Comparison of ENCODE assay signal across 20 cellular contexts in genomic region chr15:61916104-61916503, GRCh38.
DNase-seq lines count a peak whose midpoint lies in the region; ATAC-seq, FAIRE-seq and TF ChIP-seq lines count a peak whose summit lies in the region.
"Had no signal": no experiment of that assay in that cellular context is flagged by ENCODE, and none has a peak within 500 bp of the region (broad histone marks: within the 10 kb centered on the region; RNA-seq: fewer than 3 reads in every experiment).

No MANE protein-coding gene starts in this region.

- H3K4me2 ChIP-seq in astrocyte (ENCODE audit: low read length): no peak overlapping the region

- no peak for TF ChIP-seq CTCF in HFF-Myc (IDR thresholded peaks at IDR 0.05; ENCODE audit: low read depth, low read length, missing control alignments)
- no peak for TF ChIP-seq CTCF in astrocyte (IDR thresholded peaks at IDR 0.05; ENCODE audit: insufficient read depth, low read depth, low read length)
- no peak for TF ChIP-seq CTCF in psoas muscle (IDR thresholded peaks at IDR 0.05)

- FAIRE-seq in astrocyte (lab: Jason Lieb, UNC) (no peak), GM12892 (lab: Jason Lieb, UNC) (no peak)
- FAIRE-seq: endothelial cell of umbilical vein had no signal

- no peak overlapping the region for H3K27ac Mint-ChIP-seq in astrocyte (ENCODE audit: unreplicated experiment)
- H3K27ac Mint-ChIP-seq: activated T-helper 2 cell treated with anti-CD3 and anti-CD28 coated beads, Interferon-gamma antibody, Interleukin-2, Interleukin-4, amounts not matched to agents 10 μg/mL and 5 μg/mL and 100 μg/mL, durations not matched to agents 14 hours and 24 hours and 36 hours; IgD-negative memory B cell had no signal

- peak; percentile 75 to 92 (median 82) for ATAC-seq in psoas muscle
- no peak for ATAC-seq in GM21786 (IDR thresholded peaks at IDR 0.05; ENCODE audit: unreplicated experiment)
- ATAC-seq: mucosa of descending colon had no signal

- H3K9ac ChIP-seq in astrocyte (ENCODE audit: low read length): no peak overlapping the region

- H3K36me3 ChIP-seq in astrocyte (ENCODE audit: insufficient read depth, low read length) (peaks cover 19% of the 10 kb centered on the region), psoas muscle (ENCODE audit: insufficient read depth in 1 of 2, low read depth in 1 of 2) (peaks cover 0 to 80% of the 10 kb centered on the region in 2 donors)

- intact Hi-C loops in psoas muscle (cut with DNase I): loop anchor here in 1 of 2 donors (10.0 kb wide), 1 partner anchor 59 kb away; no protein-coding TSS in a partner anchor

- H3K9me3 ChIP-seq in astrocyte (ENCODE audit: insufficient read depth, low read depth, low read length): no peaks in the 10 kb centered on the region
- no peaks in the 10 kb centered on the region for H3K9me3 ChIP-seq in psoas muscle
- H3K9me3 ChIP-seq: mucosa of descending colon, sigmoid colon had no signal

- no peaks in the 10 kb centered on the region for H4K20me1 ChIP-seq in astrocyte (ENCODE audit: insufficient read depth, low read length)

- H3K36me3 Mint-ChIP-seq in astrocyte (ENCODE audit: low read depth, unreplicated experiment): peaks cover 8% of the 10 kb centered on the region

- no peak for TF ChIP-seq POLR2A in GM12892 (IDR thresholded peaks at IDR 0.05; ENCODE audit: low read depth, low read length)

- H3K27me3 ChIP-seq in astrocyte (ENCODE audit: insufficient read depth, low read length): no peaks in the 10 kb centered on the region
- H3K27me3 ChIP-seq in psoas muscle (ENCODE audit: insufficient read depth in 3 of 3, low read length in 2 of 3): no peaks in the 10 kb centered on the region
- H3K27me3 ChIP-seq: sigmoid colon had no signal

- DNase-seq in NCI-H146 (lab: John Stamatoyannopoulos, UW) (peak; percentile 4), NCI-H146 treated with DMSO at 0.1 percent for 48 hours (lab: John Stamatoyannopoulos, UW; ENCODE audit: unreplicated experiment) (no peak), HFF-Myc (ENCODE audit: extremely low read depth, low read depth) (peak; percentile 12), astrocyte (ENCODE audit: low read depth) (peak; percentile 59), psoas muscle (no peak), GM12892 (ENCODE audit: insufficient read length) (no peak), NCI-H345 treated with DMSO at 0.1 percent for 48 hours (lab: John Stamatoyannopoulos, UW; ENCODE audit: unreplicated experiment) (no peak)
- DNase-seq: activated CD8-positive, alpha-beta memory T cell treated with anti-CD3 and anti-CD28 coated beads for 24 hours; amygdala; head of caudate nucleus; mucosa of descending colon; NCI-H1048; occipital lobe; sigmoid colon; stimulated activated CD4-positive, alpha-beta T cell treated with anti-CD3 and anti-CD28 coated beads, Interleukin-4, amount 100 ng/mL, for 1 hour; WERI-Rb-1 had no signal

- WGBS in psoas muscle, 3 donors: 50 to 55% (median 55%) methylated on average over 2 of the region's 2 CpGs

- H3K9me3 Mint-ChIP-seq in astrocyte (ENCODE audit: unreplicated experiment): no peaks in the 10 kb centered on the region
- H3K9me3 Mint-ChIP-seq: activated T-helper 2 cell treated with anti-CD3 and anti-CD28 coated beads, Interferon-gamma antibody, Interleukin-2, Interleukin-4, amounts not matched to agents 10 μg/mL and 5 μg/mL and 100 μg/mL, durations not matched to agents 14 hours and 24 hours and 36 hours had no signal

- H3K4me3 ChIP-seq in HFF-Myc (replicated peaks; ENCODE audit: low read depth, low read length) (no peak overlapping the region), astrocyte (ENCODE audit: insufficient read depth, low read depth, low read length) (no peak overlapping the region), psoas muscle (no peak overlapping the region)
- H3K4me3 ChIP-seq: mucosa of descending colon, sigmoid colon had no signal

- no peaks in the 10 kb centered on the region for H3K4me1 Mint-ChIP-seq in astrocyte (ENCODE audit: low read depth, unreplicated experiment)

- H3K27ac ChIP-seq in astrocyte (ENCODE audit: low read depth, low read length) (no peak overlapping the region), psoas muscle (peak overlapping the region; percentile 57)
- H3K27ac ChIP-seq: sigmoid colon, WERI-Rb-1 had no signal

- H3K4me3 Mint-ChIP-seq in astrocyte (ENCODE audit: unreplicated experiment): no peak overlapping the region
- H3K4me3 Mint-ChIP-seq: IgD-negative memory B cell had no signal

- H3K79me2 ChIP-seq in astrocyte (ENCODE audit: insufficient read depth, low read length): no peaks in the 10 kb centered on the region

- no peaks in the 10 kb centered on the region for H3K27me3 Mint-ChIP-seq in astrocyte (ENCODE audit: low read depth, unreplicated experiment)
- H3K27me3 Mint-ChIP-seq: IgD-negative memory B cell had no signal

- H3K4me1 ChIP-seq in astrocyte (ENCODE audit: insufficient read depth, low read length): no peaks in the 10 kb centered on the region
- H3K4me1 ChIP-seq in psoas muscle: peaks cover 13% of the 10 kb centered on the region

- no peak overlapping the region for H2AFZ ChIP-seq in astrocyte (ENCODE audit: low read depth, low read length)

Comparison
In these comparisons a context has a peak if more than half of its experiments do, and no peak if none do; other contexts are left out.
1. DNase-seq: peak in NCI-H146 (single experiment), HFF-Myc (single experiment) and astrocyte (single experiment); none in NCI-H146 treated with DMSO at 0.1 percent for 48 hours (single experiment), psoas muscle (0 of 2), GM12892 (single experiment) and NCI-H345 treated with DMSO at 0.1 percent for 48 hours (single experiment).